Comparison of ENCODE assay signal across 9 cellular contexts in genomic region chr13:71712988-71713653, GRCh38.
DNase-seq lines count a peak whose midpoint lies in the region; ATAC-seq and TF ChIP-seq lines count a peak whose summit lies in the region.
"Had no signal": no experiment of that assay in that cellular context is flagged by ENCODE, and none has a peak within 500 bp of the region (broad histone marks: within the 10 kb centered on the region; RNA-seq: fewer than 3 reads in every experiment).

No MANE protein-coding gene starts in this region.

- no peaks in the 10 kb centered on the region for H3K36me3 ChIP-seq in left ventricle myocardium inferior

- H3K9me3 ChIP-seq in left ventricle myocardium inferior (replicated peaks): peaks cover 3% of the 10 kb centered on the region

- TF ChIP-seq CTCF in left ventricle myocardium inferior (IDR thresholded peaks at IDR 0.05; ENCODE audit: borderline replicate concordance) (no peak), astrocyte of the cerebellum (IDR thresholded peaks at IDR 0.05; ENCODE audit: low read depth, low read length, missing control alignments) (no peak)

- intact Hi-C loops in left ventricle myocardium inferior (cut with micrococcal nuclease): no loop called here
- intact Hi-C loops in Right ventricle myocardium inferior (cut with DNase I): loop anchor here (10.0 kb wide), 1 partner anchor 152 kb away; the partner anchor contains the start of gene DACH1
- intact Hi-C loops in left colon (cut with DNase I, micrococcal nuclease): no loop called here

- peaks cover 18% of the 10 kb centered on the region for H3K4me1 ChIP-seq in left ventricle myocardium inferior

- no peak for ATAC-seq in Right ventricle myocardium inferior
- peak; percentile 67 for ATAC-seq in left colon
- ATAC-seq in HG03469 (IDR thresholded peaks at IDR 0.05; ENCODE audit: unreplicated experiment): no peak

- no peak overlapping the region for H3K4me3 ChIP-seq in left ventricle myocardium inferior
- H3K4me3 ChIP-seq in astrocyte of the cerebellum (ENCODE audit: low read depth, low read length): no peak overlapping the region

- H3K27me3 ChIP-seq in left ventricle myocardium inferior (ENCODE audit: low read depth): no peaks in the 10 kb centered on the region

- in situ Hi-C loops in astrocyte of the cerebellum (cut with HindIII; ENCODE audit: low sequenced_read_pairs): no loop called here

- DNase-seq in left ventricle myocardium inferior (no peak), Right ventricle myocardium inferior (ENCODE audit: missing footprints) (no peak), astrocyte of the cerebellum (ENCODE audit: low read depth) (peak; percentile 0), left colon (no peak), UCSD-AML1 (lab: John Stamatoyannopoulos, UW; ENCODE audit: unreplicated experiment) (no peak), GDM1 (lab: John Stamatoyannopoulos, UW) (no peak)
- no peak for DNase-seq in activated CD4-positive, alpha-beta T cell treated with anti-CD3 and anti-CD28 coated beads for 1 hour
- DNase-seq: T1000 had no signal

- H3K27ac ChIP-seq in left ventricle myocardium inferior (replicated peaks): peak overlapping the region; percentile 56
